30 cellular contexts compared by ENCODE assay signal in genomic region chr11:1934326-1935155, GRCh38. TPM values are rescaled to one million over a fixed set of nuclear protein-coding genes. Genes with fewer than 3 reads are reported as not detected.
DNase-seq lines count a peak whose midpoint lies in the region; ATAC-seq and TF ChIP-seq lines count a peak whose summit lies in the region.
"Had no signal": no experiment of that assay in that cellular context is flagged by ENCODE, and none has a peak within 500 bp of the region (broad histone marks: within the 10 kb centered on the region; RNA-seq: fewer than 3 reads in every experiment).

No MANE protein-coding gene starts in this region.

- no peak overlapping the region for H3K4me3 Mint-ChIP-seq in type B pancreatic cell
- H3K4me3 Mint-ChIP-seq: CD4-positive, alpha-beta T cell; WTC11 had no signal

- ATAC-seq in lower lobe of right lung (no peak), GM19452 (IDR thresholded peaks at IDR 0.05; ENCODE audit: unreplicated experiment) (no peak)
- ATAC-seq: esophagus mucosa; foreskin keratinocyte; stimulated activated naive CD8-positive, alpha-beta T cell treated with anti-CD3 and anti-CD28 coated beads, Interleukin-15, Interleukin-2, amounts not matched to agents 100 U/mL and 50 U/mL, for 24 hours; WTC11 had no signal

- no peaks in the 10 kb centered on the region for H3K27me3 ChIP-seq in right atrium auricular region
- H3K27me3 ChIP-seq in lower lobe of right lung (ENCODE audit: low read depth), result peaks cover 4% of the 10 kb centered on the region

- peaks cover 4% of the 10 kb centered on the region for H3K36me3 Mint-ChIP-seq in type B pancreatic cell
- H3K36me3 Mint-ChIP-seq: WTC11 had no signal

- H3K36me3 ChIP-seq in right atrium auricular region, result no peaks in the 10 kb centered on the region
- H3K36me3 ChIP-seq in lower lobe of right lung, result no peaks in the 10 kb centered on the region
- H3K36me3 ChIP-seq: thoracic aorta had no signal

- H3K9me3 Mint-ChIP-seq in type B pancreatic cell, result no peaks in the 10 kb centered on the region
- H3K9me3 Mint-ChIP-seq: CD4-positive, alpha-beta T cell; WTC11 had no signal

- DNase-seq in cardiac septum (ENCODE audit: low spot score), result peak; percentile 71
- DNase-seq in right atrium auricular region (ENCODE audit: low spot score), result no peak
- DNase-seq in GM13977 (ENCODE audit: low spot score), result peak; percentile 27
- DNase-seq in lower lobe of right lung, result peak; percentile 36
- DNase-seq in type B pancreatic cell (ENCODE audit: extremely low spot score, unreplicated experiment), result peak; percentile 67
- DNase-seq in stimulated activated CD4-positive, alpha-beta T cell treated with anti-CD3 and anti-CD28 coated beads, Interleukin-2, amount 100 ng/mL, for 24 hours, result no peak
- no peak for DNase-seq in SKM-1 (lab: John Stamatoyannopoulos, UW; ENCODE audit: unreplicated experiment)
- DNase-seq: activated CD8-positive, alpha-beta memory T cell treated with anti-CD3 and anti-CD28 coated beads for 24 hours; activated gamma-delta T cell treated with Interleukin-2 at 50 U/mL for 16 hours; activated T-cell treated with anti-CD3 and anti-CD28 coated beads, Interleukin-2, amount 50 U/mL, for 1 hour; DMS 273 treated with DMSO at 0.1 percent for 48 hours; foreskin keratinocyte; GOT3; hippocampal formation; KG1; NCI-H1436; NCI-H2107; NCI-H446; SHP77; stimulated activated CD4-positive, alpha-beta T cell treated with anti-CD3 and anti-CD28 coated beads, Interleukin-12 subunit alpha, Interleukin-12 subunit beta, amount 100 ng/mL, for 4 hours; stimulated activated naive CD8-positive, alpha-beta T cell treated with anti-CD3 and anti-CD28 coated beads, Interleukin-15, Interleukin-2, amounts not matched to agents 100 U/mL and 50 U/mL, for 24 hours; T1000 had no signal

- no peak overlapping the region for H3K27ac ChIP-seq in right atrium auricular region
- no peak overlapping the region for H3K27ac ChIP-seq in lower lobe of right lung
- H3K27ac ChIP-seq: coronary artery, foreskin keratinocyte, thoracic aorta had no signal

- TF ChIP-seq CTCF in right atrium auricular region (IDR thresholded peaks at IDR 0.05) (no peak), GM13977 (IDR thresholded peaks at IDR 0.05; ENCODE audit: extremely low read depth, insufficient read depth, missing control alignments) (no peak), lower lobe of right lung (IDR thresholded peaks at IDR 0.05) (no peak), type B pancreatic cell (conservative IDR thresholded peaks at IDR 0.05) (no peak)

- H3K4me3 ChIP-seq in right atrium auricular region (no peak overlapping the region), lower lobe of right lung (no peak overlapping the region)
- H3K4me3 ChIP-seq: coronary artery, lung, thoracic aorta had no signal

- peaks cover 0 to 12% of the 10 kb centered on the region in 2 donors for H3K4me1 ChIP-seq in right atrium auricular region
- H3K4me1 ChIP-seq in lower lobe of right lung, result no peaks in the 10 kb centered on the region
- H3K4me1 ChIP-seq: foreskin keratinocyte had no signal

- no peaks in the 10 kb centered on the region for H3K9me3 ChIP-seq in right atrium auricular region
- no peaks in the 10 kb centered on the region for H3K9me3 ChIP-seq in lower lobe of right lung
- H3K9me3 ChIP-seq: thoracic aorta had no signal

- in situ Hi-C loops in GM13977 (cut with MboI; ENCODE audit: low pct_unique_long_range_greater_than_20kb, low sequenced_read_pairs, unreplicated experiment), result no loop called here

- H3K27ac Mint-ChIP-seq in type B pancreatic cell, result no peak overlapping the region
- H3K27ac Mint-ChIP-seq: CD4-positive, alpha-beta T cell; WTC11 had no signal

- peaks cover 19% of the 10 kb centered on the region for H3K4me1 Mint-ChIP-seq in type B pancreatic cell (ENCODE audit: unreplicated experiment)
- H3K4me1 Mint-ChIP-seq: WTC11 had no signal

- intact Hi-C loops in cardiac septum (cut with DNase I), result no loop called here
- intact Hi-C loops in lower lobe of right lung (cut with DNase I), result no loop called here

- no peaks in the 10 kb centered on the region for H3K27me3 Mint-ChIP-seq in type B pancreatic cell

RNA-seq across cellular contexts. Expression of gene MRPL23, which starts 12.6 kb away (rescaled TPM):
- total RNA-seq in cardiac septum (85.0 TPM), right atrium auricular region (100 to 1,000 TPM; 128 to 210 TPM), lower lobe of right lung (59.2 TPM), type B pancreatic cell (ENCODE audit: low replicate concordance) (40.0 and 46.1 TPM in 2 replicates)

RNA-seq across cellular contexts. Expression of gene TNNT3, which starts 15.0 kb away (rescaled TPM):
- 41.5 TPM for total RNA-seq in cardiac septum
- total RNA-seq in right atrium auricular region, result 10 to 100 TPM; 12.8 to 16.4 TPM
- total RNA-seq in lower lobe of right lung, result 4.7 TPM
- 17.3 and 40.9 TPM in 2 replicates for total RNA-seq in type B pancreatic cell (ENCODE audit: low replicate concordance)
- total RNA-seq: bronchial epithelial cell, foreskin keratinocyte, WTC11 had no signal

RNA-seq across cellular contexts. Expression of gene PRR33, which starts 42.8 kb away (rescaled TPM):
- total RNA-seq in cardiac septum, result 0.75 TPM
- total RNA-seq in right atrium auricular region, result under 1 TPM in 1 of 2 donors, not detected in 1; 0.33 TPM
- not detected for total RNA-seq in lower lobe of right lung
- not detected in 2 replicates for total RNA-seq in type B pancreatic cell (ENCODE audit: low replicate concordance)
- total RNA-seq: bronchial epithelial cell; CD4-positive, alpha-beta T cell; esophagus mucosa; foreskin keratinocyte; lung; WTC11 had no signal

Comparison
In these comparisons a context has a peak if more than half of its experiments do, and no peak if none do; other contexts are left out.
1. DNase-seq: peak in cardiac septum (single experiment), GM13977 (single experiment), lower lobe of right lung (single experiment) and type B pancreatic cell (single experiment); none in right atrium auricular region (single experiment), stimulated activated CD4-positive, alpha-beta T cell treated with anti-CD3 and anti-CD28 coated beads, Interleukin-2, amount 100 ng/mL, for 24 hours (0 of 2) and SKM-1 (single experiment).